In the genomic region with DNA sequence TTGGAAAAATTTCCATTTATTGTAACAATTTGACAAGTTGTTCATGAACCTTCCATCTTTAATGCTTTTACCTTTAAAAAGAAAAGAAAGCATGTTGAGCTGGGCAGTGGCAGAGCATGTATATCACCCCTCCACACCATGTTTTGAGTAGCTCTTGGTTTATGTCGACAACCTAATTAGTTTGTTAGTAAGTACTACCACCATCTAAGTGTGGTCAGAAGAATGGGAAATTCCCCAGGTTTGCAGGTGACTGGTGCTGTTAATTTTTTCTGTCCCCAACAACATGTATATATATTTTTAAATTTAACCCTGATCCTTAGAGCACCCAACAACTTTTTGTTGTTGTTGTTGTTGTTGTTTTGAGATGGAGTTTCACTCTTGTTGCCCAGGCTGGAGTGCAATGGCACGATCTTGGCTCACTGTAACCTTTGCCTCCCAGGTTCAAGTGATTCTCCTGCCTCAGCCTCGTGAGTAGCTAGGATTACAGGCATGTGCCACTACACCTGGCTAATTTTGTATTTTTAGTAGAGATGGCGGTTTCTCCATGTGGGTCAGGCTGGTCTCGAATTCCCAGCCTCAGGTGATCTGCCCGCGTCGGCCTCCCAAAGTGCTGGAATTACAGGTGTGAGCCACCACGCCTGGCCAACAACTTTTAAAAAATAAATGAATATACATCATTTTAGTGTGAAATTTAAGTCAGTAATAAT, we compare ENCODE assay signal across 8 cellular contexts. TPM values are rescaled to one million over a fixed set of nuclear protein-coding genes. Genes with fewer than 3 reads are reported as not detected.
A peak's percentile ranks its signal among the peaks of the same experiment; 100 is the strongest.
DNase-seq lines count a peak whose midpoint lies in the region; ATAC-seq and TF ChIP-seq lines count a peak whose summit lies in the region.
"Not testable (repeated sequence)": the region's sequence is repeated elsewhere in the genome, so short reads cannot be mapped to it uniquely, and the experiment has no call there.

No MANE protein-coding gene starts in this region.

- H3K27ac Mint-ChIP-seq in CD4-positive, alpha-beta T cell, result peak overlapping the region; percentile 79
- peak overlapping the region; percentile 54 for H3K27ac Mint-ChIP-seq in T-helper 2 cell treated with Interferon-gamma antibody and Interleukin-4, amounts not matched to agents 5 μg/mL and 100 μg/mL, for 36 hours
- H3K27ac Mint-ChIP-seq in activated CD8-positive, alpha-beta memory T cell treated with anti-CD3 and anti-CD28 coated beads, Interleukin-2, amount 10 ng/mL, durations not matched to agents 7 days and 5 days, result peak overlapping the region; percentile 45
- peak overlapping the region; percentile 86 for H3K27ac Mint-ChIP-seq in activated naive CD8-positive, alpha-beta T cell treated with anti-CD3 and anti-CD28 coated beads for 36 hours
- peak overlapping the region in 7 of 9 donors; percentile 26 to 84 (median 63) for H3K27ac Mint-ChIP-seq in naive thymus-derived CD4-positive, alpha-beta T cell
- peak overlapping the region; percentile 93 for H3K27ac Mint-ChIP-seq in stimulated activated naive CD8-positive, alpha-beta T cell treated with anti-CD3 and anti-CD28 coated beads, Interleukin-15, Interleukin-2, amounts not matched to agents 100 ng/mL and 50 ng/mL, for 24 hours

- not testable (repeated sequence) for H3K9me2 ChIP-seq in MM.1S (replicated peaks; ENCODE audit: insufficient read depth, low read length)

- H3K27me3 ChIP-seq in CD4-positive, alpha-beta T cell (ENCODE audit: control insufficient read depth, insufficient read depth, low read length); MM.1S (replicated peaks; ENCODE audit: insufficient read depth, low read length); naive thymus-derived CD4-positive, alpha-beta T cell (ENCODE audit: control insufficient read depth in 2 of 2, insufficient read depth in 2 of 2, low read length in 2 of 2): not testable (repeated sequence)

- CTCF ChIA-PET in CD4-positive, alpha-beta T cell (lab: Charles Lee); naive thymus-derived CD4-positive, alpha-beta T cell (lab: Charles Lee): not testable (repeated sequence)
- CTCF ChIA-PET in activated CD8-positive, alpha-beta memory T cell treated with anti-CD3 and anti-CD28 coated beads, Interleukin-2, amount 10 ng/mL, durations not matched to agents 7 days and 5 days (lab: Charles Lee), result interaction anchor here (1.0 to 2.5 kb wide), 4 partner anchors 14 to 124 kb away, joined by 3 to 6 read pairs (median 4); no protein-coding TSS in a partner anchor

- not testable (repeated sequence) for H3K4me3 ChIP-seq in MM.1S (ENCODE audit: low read length); naive thymus-derived CD4-positive, alpha-beta T cell (ENCODE audit: low read length)

- not testable (repeated sequence) for DNase-seq in CD4-positive, alpha-beta T cell; T-helper 2 cell treated with Interferon-gamma antibody and Interleukin-4, amounts not matched to agents 5 μg/mL and 100 μg/mL, for 36 hours (ENCODE audit: low spot score); activated CD8-positive, alpha-beta memory T cell treated with anti-CD3 and anti-CD28 coated beads, Interleukin-2, amount 10 ng/mL, durations not matched to agents 7 days and 5 days; activated naive CD8-positive, alpha-beta T cell treated with anti-CD3 and anti-CD28 coated beads for 36 hours; naive thymus-derived CD4-positive, alpha-beta T cell
- DNase-seq in MM.1S, result peak; percentile 34

- not testable (repeated sequence) for ATAC-seq in CD4-positive, alpha-beta T cell (ENCODE audit: poor library complexity)
- ATAC-seq in GM18909 (IDR thresholded peaks at IDR 0.05; ENCODE audit: poor library complexity, unreplicated experiment), result peak; percentile 44
- peak; percentile 37 for ATAC-seq in activated CD8-positive, alpha-beta memory T cell treated with anti-CD3 and anti-CD28 coated beads, Interleukin-2, amount 10 ng/mL, durations not matched to agents 7 days and 5 days
- peak; percentile 42 for ATAC-seq in naive thymus-derived CD4-positive, alpha-beta T cell

- H3F3A ChIP-seq in MM.1S (ENCODE audit: insufficient read depth, low read length), result peaks cover 15% of the 10 kb centered on the region

- TF ChIP-seq CTCF in CD4-positive, alpha-beta T cell (IDR thresholded peaks at IDR 0.05); MM.1S (IDR thresholded peaks at IDR 0.05; ENCODE audit: low read length): not testable (repeated sequence)

- not testable (repeated sequence) for H2AFZ ChIP-seq in MM.1S (ENCODE audit: low read length)

- H3K9ac ChIP-seq in MM.1S (ENCODE audit: low read length), result not testable (repeated sequence)

- POLR2A ChIA-PET in CD4-positive, alpha-beta T cell (lab: Charles Lee), result not testable (repeated sequence)
- POLR2A ChIA-PET in naive thymus-derived CD4-positive, alpha-beta T cell (lab: Charles Lee), result interaction anchor here (0.6 to 0.9 kb wide), 4 partner anchors 9 to 119 kb away, joined by 3 to 4 read pairs (median 3); no protein-coding TSS in a partner anchor

- intact Hi-C loops in CD4-positive, alpha-beta T cell (cut with DNase I, micrococcal nuclease), result loop anchor here in 1 of 2 experiments (10.0 kb wide), 1 partner anchor 47 kb away; no protein-coding TSS in a partner anchor
- intact Hi-C loops in naive thymus-derived CD4-positive, alpha-beta T cell (cut with micrococcal nuclease), result loop anchor here in 1 of 2 donors (5.0 to 10.0 kb wide), 2 partner anchors 93 to 820 kb away; partner anchors contain the start of gene TP53RK

- peaks cover 99% of the 10 kb centered on the region for H3K79me2 ChIP-seq in MM.1S (ENCODE audit: low read length)

- H3K9me3 Mint-ChIP-seq in CD4-positive, alpha-beta T cell; T-helper 2 cell treated with Interferon-gamma antibody and Interleukin-4, amounts not matched to agents 5 μg/mL and 100 μg/mL, for 36 hours; activated CD8-positive, alpha-beta memory T cell treated with anti-CD3 and anti-CD28 coated beads, Interleukin-2, amount 10 ng/mL, durations not matched to agents 7 days and 5 days (ENCODE audit: low read depth); activated naive CD8-positive, alpha-beta T cell treated with anti-CD3 and anti-CD28 coated beads for 36 hours; naive thymus-derived CD4-positive, alpha-beta T cell; stimulated activated naive CD8-positive, alpha-beta T cell treated with anti-CD3 and anti-CD28 coated beads, Interleukin-15, Interleukin-2, amounts not matched to agents 100 ng/mL and 50 ng/mL, for 24 hours: not testable (repeated sequence)

- peaks cover 20% of the 10 kb centered on the region for H4K20me1 ChIP-seq in MM.1S (ENCODE audit: insufficient read depth, low read length)

- H3K36me3 ChIP-seq in MM.1S (replicated peaks; ENCODE audit: insufficient read depth, low read length); naive thymus-derived CD4-positive, alpha-beta T cell (ENCODE audit: control insufficient read depth in 2 of 3, insufficient read depth in 3 of 3, low read length in 3 of 3): not testable (repeated sequence)

- peaks cover 77% of the 10 kb centered on the region for H3K4me1 Mint-ChIP-seq in CD4-positive, alpha-beta T cell (ENCODE audit: low read depth)
- H3K4me1 Mint-ChIP-seq in T-helper 2 cell treated with Interferon-gamma antibody and Interleukin-4, amounts not matched to agents 5 μg/mL and 100 μg/mL, for 36 hours (ENCODE audit: low read depth), result peaks cover 62% of the 10 kb centered on the region
- H3K4me1 Mint-ChIP-seq in activated CD8-positive, alpha-beta memory T cell treated with anti-CD3 and anti-CD28 coated beads, Interleukin-2, amount 10 ng/mL, durations not matched to agents 7 days and 5 days, result peaks cover 65% of the 10 kb centered on the region
- H3K4me1 Mint-ChIP-seq in activated naive CD8-positive, alpha-beta T cell treated with anti-CD3 and anti-CD28 coated beads for 36 hours, result peaks cover 64% of the 10 kb centered on the region
- H3K4me1 Mint-ChIP-seq in naive thymus-derived CD4-positive, alpha-beta T cell, result peaks cover 54 to 86% (median 79%) of the 10 kb centered on the region in 7 donors
- H3K4me1 Mint-ChIP-seq in stimulated activated naive CD8-positive, alpha-beta T cell treated with anti-CD3 and anti-CD28 coated beads, Interleukin-15, Interleukin-2, amounts not matched to agents 100 ng/mL and 50 ng/mL, for 24 hours (ENCODE audit: low read depth), result peaks cover 83% of the 10 kb centered on the region

- peak overlapping the region; percentile 39 for H3K4me3 Mint-ChIP-seq in CD4-positive, alpha-beta T cell
- H3K4me3 Mint-ChIP-seq in T-helper 2 cell treated with Interferon-gamma antibody and Interleukin-4, amounts not matched to agents 5 μg/mL and 100 μg/mL, for 36 hours, result peak overlapping the region; percentile 74
- not testable (repeated sequence) for H3K4me3 Mint-ChIP-seq in activated CD8-positive, alpha-beta memory T cell treated with anti-CD3 and anti-CD28 coated beads, Interleukin-2, amount 10 ng/mL, durations not matched to agents 7 days and 5 days
- H3K4me3 Mint-ChIP-seq in activated naive CD8-positive, alpha-beta T cell treated with anti-CD3 and anti-CD28 coated beads for 36 hours, result peak overlapping the region; percentile 32
- peak overlapping the region in 7 of 10 donors; percentile 9 to 66 (median 54) for H3K4me3 Mint-ChIP-seq in naive thymus-derived CD4-positive, alpha-beta T cell
- peak overlapping the region; percentile 64 for H3K4me3 Mint-ChIP-seq in stimulated activated naive CD8-positive, alpha-beta T cell treated with anti-CD3 and anti-CD28 coated beads, Interleukin-15, Interleukin-2, amounts not matched to agents 100 ng/mL and 50 ng/mL, for 24 hours

- not testable (repeated sequence) for H3K27me3 Mint-ChIP-seq in CD4-positive, alpha-beta T cell; T-helper 2 cell treated with Interferon-gamma antibody and Interleukin-4, amounts not matched to agents 5 μg/mL and 100 μg/mL, for 36 hours (ENCODE audit: low read depth); activated CD8-positive, alpha-beta memory T cell treated with anti-CD3 and anti-CD28 coated beads, Interleukin-2, amount 10 ng/mL, durations not matched to agents 7 days and 5 days; activated naive CD8-positive, alpha-beta T cell treated with anti-CD3 and anti-CD28 coated beads for 36 hours; naive thymus-derived CD4-positive, alpha-beta T cell; stimulated activated naive CD8-positive, alpha-beta T cell treated with anti-CD3 and anti-CD28 coated beads, Interleukin-15, Interleukin-2, amounts not matched to agents 100 ng/mL and 50 ng/mL, for 24 hours

- peaks cover 26% of the 10 kb centered on the region for H3K4me1 ChIP-seq in MM.1S (ENCODE audit: low read length)
- peaks cover 33 to 35% of the 10 kb centered on the region in 2 donors for H3K4me1 ChIP-seq in naive thymus-derived CD4-positive, alpha-beta T cell (ENCODE audit: control insufficient read depth in 2 of 2, insufficient read depth in 2 of 2, low read length in 2 of 2)

- not testable (repeated sequence) for H3K9me3 ChIP-seq in CD4-positive, alpha-beta T cell (ENCODE audit: control insufficient read depth, low read length); MM.1S (replicated peaks; ENCODE audit: insufficient read depth, low read length); naive thymus-derived CD4-positive, alpha-beta T cell (ENCODE audit: control insufficient read depth in 2 of 3, low read length in 3 of 3)

- peak overlapping the region; percentile 46 for H3K4me2 ChIP-seq in MM.1S (ENCODE audit: low read depth, low read length)

- peaks cover 28% of the 10 kb centered on the region for H3K36me3 Mint-ChIP-seq in CD4-positive, alpha-beta T cell (ENCODE audit: low read depth)
- H3K36me3 Mint-ChIP-seq in T-helper 2 cell treated with Interferon-gamma antibody and Interleukin-4, amounts not matched to agents 5 μg/mL and 100 μg/mL, for 36 hours (ENCODE audit: low read depth), result peaks cover 36% of the 10 kb centered on the region
- peaks cover 39% of the 10 kb centered on the region for H3K36me3 Mint-ChIP-seq in activated CD8-positive, alpha-beta memory T cell treated with anti-CD3 and anti-CD28 coated beads, Interleukin-2, amount 10 ng/mL, durations not matched to agents 7 days and 5 days
- H3K36me3 Mint-ChIP-seq in activated naive CD8-positive, alpha-beta T cell treated with anti-CD3 and anti-CD28 coated beads for 36 hours, result peaks cover 54% of the 10 kb centered on the region
- peaks cover 0 to 26% (median 3%) of the 10 kb centered on the region in 5 donors for H3K36me3 Mint-ChIP-seq in naive thymus-derived CD4-positive, alpha-beta T cell
- peaks cover 45% of the 10 kb centered on the region for H3K36me3 Mint-ChIP-seq in stimulated activated naive CD8-positive, alpha-beta T cell treated with anti-CD3 and anti-CD28 coated beads, Interleukin-15, Interleukin-2, amounts not matched to agents 100 ng/mL and 50 ng/mL, for 24 hours (ENCODE audit: low read depth)

- H3K27ac ChIP-seq in CD4-positive, alpha-beta T cell (ENCODE audit: low read depth, low read length), result not testable (repeated sequence)
- H3K27ac ChIP-seq in MM.1S (ENCODE audit: low read length), result peak overlapping the region; percentile 23; the same call in 1 of the 2 replicates
- H3K27ac ChIP-seq in naive thymus-derived CD4-positive, alpha-beta T cell (ENCODE audit: low read depth, low read length), result peak overlapping the region; percentile 20

RNA-seq across cellular contexts. Expression of gene NCOA3, which starts 5.7 kb away (rescaled TPM):
- total RNA-seq in CD4-positive, alpha-beta T cell, result 10 to 100 TPM; 59.9 to 65.4 TPM
- total RNA-seq in activated CD8-positive, alpha-beta memory T cell treated with anti-CD3 and anti-CD28 coated beads, Interleukin-2, amount 10 ng/mL, durations not matched to agents 7 days and 5 days, result 10 to 100 TPM; 74.9 to 75.8 TPM
- 10 to 100 TPM; 58.1 to 66.4 TPM for total RNA-seq in activated naive CD8-positive, alpha-beta T cell treated with anti-CD3 and anti-CD28 coated beads for 36 hours
- 100 to 1,000 TPM in 1 of 5 experiments, 10 to 100 TPM in 4; 75.0 to 115 (median 89.2) TPM for total RNA-seq in naive thymus-derived CD4-positive, alpha-beta T cell
- 10 to 100 TPM; 20.3 to 28.4 TPM for polyA plus RNA-seq in naive thymus-derived CD4-positive, alpha-beta T cell
